8 cellular contexts compared by ENCODE assay signal in genomic region chr2:202278944-202279343, GRCh38. TPM values are rescaled to one million over a fixed set of nuclear protein-coding genes. Genes with fewer than 3 reads are reported as not detected.
A peak's percentile ranks its signal among the peaks of the same experiment; 100 is the strongest.
DNase-seq lines count a peak whose midpoint lies in the region; ATAC-seq, FAIRE-seq and TF ChIP-seq lines count a peak whose summit lies in the region.

No MANE protein-coding gene starts in this region.

- H3K27me3 ChIP-seq in stomach = no peaks in the 10 kb centered on the region

- WGBS in stomach, 5 donors = 11 to 37% (median 19%) methylated on average over 1 of the region's 1 CpG

- H3K9me3 ChIP-seq in stomach = no peaks in the 10 kb centered on the region

- H3K9me3 Mint-ChIP-seq in activated T-helper 1 cell treated with anti-CD3 and anti-CD28 coated beads, Interleukin-12 subunit alpha, Interleukin-12 subunit beta, Interleukin-2, Interleukin-4 antibody, amounts not matched to agents 30 ng/mL and 10 ng/mL and 1 ng/mL, durations not matched to agents 14 hours and 24 hours and 36 hours = no peaks in the 10 kb centered on the region

- H3K36me3 ChIP-seq in stomach = peaks cover 52 to 91% (median 86%) of the 10 kb centered on the region in 4 donors

- peak overlapping the region; percentile 92 for H3K27ac Mint-ChIP-seq in activated T-helper 1 cell treated with anti-CD3 and anti-CD28 coated beads, Interleukin-12 subunit alpha, Interleukin-12 subunit beta, Interleukin-2, Interleukin-4 antibody, amounts not matched to agents 30 ng/mL and 10 ng/mL and 1 ng/mL, durations not matched to agents 14 hours and 24 hours and 36 hours

- peak overlapping the region in 2 of 5 donors; percentile 32 to 52 for H3K27ac ChIP-seq in stomach

- TF ChIP-seq POLR2A in stomach (IDR thresholded peaks at IDR 0.05) = no peak
- no peak for TF ChIP-seq POLR2A in GM12891 (IDR thresholded peaks at IDR 0.05; ENCODE audit: low read depth, low read length)

- peak overlapping the region; percentile 7 for H3K4me3 Mint-ChIP-seq in activated T-helper 1 cell treated with anti-CD3 and anti-CD28 coated beads, Interleukin-12 subunit alpha, Interleukin-12 subunit beta, Interleukin-2, Interleukin-4 antibody, amounts not matched to agents 30 ng/mL and 10 ng/mL and 1 ng/mL, durations not matched to agents 14 hours and 24 hours and 36 hours

- peak in 4 of 7 experiments; percentile 23 to 44 (median 28) for TF ChIP-seq CTCF in stomach (IDR thresholded peaks at IDR 0.05)

- TF ChIP-seq EP300 in stomach (IDR thresholded peaks at IDR 0.05) = no peak

- H3K4me1 Mint-ChIP-seq in activated T-helper 1 cell treated with anti-CD3 and anti-CD28 coated beads, Interleukin-12 subunit alpha, Interleukin-12 subunit beta, Interleukin-2, Interleukin-4 antibody, amounts not matched to agents 30 ng/mL and 10 ng/mL and 1 ng/mL, durations not matched to agents 14 hours and 24 hours and 36 hours (ENCODE audit: low read depth) = peaks cover 24% of the 10 kb centered on the region

- FAIRE-seq in GM12891 (lab: Jason Lieb, UNC) = no peak

- no peaks in the 10 kb centered on the region for H3K27me3 Mint-ChIP-seq in activated T-helper 1 cell treated with anti-CD3 and anti-CD28 coated beads, Interleukin-12 subunit alpha, Interleukin-12 subunit beta, Interleukin-2, Interleukin-4 antibody, amounts not matched to agents 30 ng/mL and 10 ng/mL and 1 ng/mL, durations not matched to agents 14 hours and 24 hours and 36 hours (ENCODE audit: insufficient read depth)

- intact Hi-C loops in activated T-helper 1 cell treated with anti-CD3 and anti-CD28 coated beads, Interleukin-12 subunit alpha, Interleukin-12 subunit beta, Interleukin-2, Interleukin-4 antibody, amounts not matched to agents 30 ng/mL and 10 ng/mL and 1 ng/mL, durations not matched to agents 14 hours and 24 hours and 36 hours (cut with micrococcal nuclease) = loop anchor here (1.0 to 5.0 kb wide), 4 partner anchors 12 to 358 kb away; partner anchors contain the start of gene SUMO1
- intact Hi-C loops in left cardiac atrium (cut with DNase I) = no loop called here
- intact Hi-C loops in stomach (cut with DNase I; ENCODE audit: low total_unique reads) = no loop called here

- DNase-seq in DMS153 treated with DMSO at 0.1 percent for 48 hours (lab: John Stamatoyannopoulos, UW; ENCODE audit: unreplicated experiment) = peak; percentile 13
- DNase-seq in Jurkat, Clone E6-1 (ENCODE audit: low read depth, low spot score) = peak; percentile 15
- no peak for DNase-seq in activated T-helper 1 cell treated with anti-CD3 and anti-CD28 coated beads, Interleukin-12 subunit alpha, Interleukin-12 subunit beta, Interleukin-2, Interleukin-4 antibody, amounts not matched to agents 30 ng/mL and 10 ng/mL and 1 ng/mL, durations not matched to agents 14 hours and 24 hours and 36 hours (ENCODE audit: low spot score)
- no peak for DNase-seq in left cardiac atrium
- DNase-seq in stomach = no peak
- DNase-seq in LoVo (ENCODE audit: low spot score) = no peak
- no peak for DNase-seq in GM12891 (ENCODE audit: insufficient read length, low spot score)
- DNase-seq in NCI-H774 (lab: John Stamatoyannopoulos, UW) = no peak

- H3K36me3 Mint-ChIP-seq in activated T-helper 1 cell treated with anti-CD3 and anti-CD28 coated beads, Interleukin-12 subunit alpha, Interleukin-12 subunit beta, Interleukin-2, Interleukin-4 antibody, amounts not matched to agents 30 ng/mL and 10 ng/mL and 1 ng/mL, durations not matched to agents 14 hours and 24 hours and 36 hours (ENCODE audit: low read depth) = peaks cover 36% of the 10 kb centered on the region

- no peak overlapping the region for H3K4me3 ChIP-seq in Jurkat, Clone E6-1 (ENCODE audit: low read length)
- H3K4me3 ChIP-seq in stomach = no peak overlapping the region

- peak; percentile 74 to 76 for ATAC-seq in left cardiac atrium

- H3K4me1 ChIP-seq in stomach = peaks cover 0 to 38% (median 14%) of the 10 kb centered on the region in 4 donors

TF ChIP-seq in GM12891, 5 proteins besides CTCF, POLR2A, EP300 and RAD21:
- TF ChIP-seq SPI1 (IDR thresholded peaks at IDR 0.05; ENCODE audit: low read depth, low read length) = no peak
- TF ChIP-seq POU2F2 (IDR thresholded peaks at IDR 0.05; ENCODE audit: low read depth, low read length) = no peak
- no peak for TF ChIP-seq TAF1 (IDR thresholded peaks at IDR 0.05; ENCODE audit: low read depth, low read length)
- no peak for TF ChIP-seq PAX5 (IDR thresholded peaks at IDR 0.05; ENCODE audit: insufficient read depth, low read length, severe bottlenecking)

RNA-seq across cellular contexts. Expression of gene NOP58, which starts 13.4 kb away (rescaled TPM):
- polyA plus RNA-seq in Jurkat, Clone E6-1 (2012; ENCODE audit: insufficient read depth, insufficient read length) = 144 TPM
- 227 and 241 TPM in 2 replicates for total RNA-seq in activated T-helper 1 cell treated with anti-CD3 and anti-CD28 coated beads, Interleukin-12 subunit alpha, Interleukin-12 subunit beta, Interleukin-2, Interleukin-4 antibody, amounts not matched to agents 30 ng/mL and 10 ng/mL and 1 ng/mL, durations not matched to agents 14 hours and 24 hours and 36 hours
- total RNA-seq in left cardiac atrium (10 to 100 TPM; 24.2 to 33.4 TPM), stomach (100 to 1,000 TPM in 2 of 5 donors, 10 to 100 TPM in 3; 57.6 to 126 (median 78.0) TPM)
- polyA plus RNA-seq in stomach = 100 to 1,000 TPM in 1 of 3 donors, 10 to 100 TPM in 2; 38.0 to 116 (median 69.7) TPM
- 88.3 TPM for polyA plus RNA-seq in GM12891 (2012; ENCODE audit: low read depth, missing spikeins)

RNA-seq across cellular contexts. Expression of gene SUMO1, which starts 40.5 kb away (rescaled TPM):
- polyA plus RNA-seq in Jurkat, Clone E6-1 (2012; ENCODE audit: insufficient read depth, insufficient read length) = 181 TPM
- 126 and 127 TPM in 2 replicates for total RNA-seq in activated T-helper 1 cell treated with anti-CD3 and anti-CD28 coated beads, Interleukin-12 subunit alpha, Interleukin-12 subunit beta, Interleukin-2, Interleukin-4 antibody, amounts not matched to agents 30 ng/mL and 10 ng/mL and 1 ng/mL, durations not matched to agents 14 hours and 24 hours and 36 hours
- total RNA-seq in left cardiac atrium (10 to 100 TPM; 59.2 to 63.2 TPM), stomach (100 to 1,000 TPM in 1 of 5 donors, 10 to 100 TPM in 4; 17.8 to 118 (median 41.4) TPM)
- 100 to 1,000 TPM in 2 of 3 donors, 10 to 100 TPM in 1; 80.3 to 105 (median 101) TPM for polyA plus RNA-seq in stomach
- 118 TPM for polyA plus RNA-seq in GM12891 (2012; ENCODE audit: low read depth, missing spikeins)

Comparison
In these comparisons a context has a peak if more than half of its experiments do, and no peak if none do; other contexts are left out.
1. DNase-seq: peak in DMS153 treated with DMSO at 0.1 percent for 48 hours (single experiment) and Jurkat, Clone E6-1 (single experiment); none in activated T-helper 1 cell treated with anti-CD3 and anti-CD28 coated beads, Interleukin-12 subunit alpha, Interleukin-12 subunit beta, Interleukin-2, Interleukin-4 antibody, amounts not matched to agents 30 ng/mL and 10 ng/mL and 1 ng/mL, durations not matched to agents 14 hours and 24 hours and 36 hours (single experiment), left cardiac atrium (single experiment), stomach (single experiment), LoVo (single experiment), GM12891 (single experiment) and NCI-H774 (single experiment).